8 cellular contexts compared by ENCODE assay signal in the genomic region with DNA sequence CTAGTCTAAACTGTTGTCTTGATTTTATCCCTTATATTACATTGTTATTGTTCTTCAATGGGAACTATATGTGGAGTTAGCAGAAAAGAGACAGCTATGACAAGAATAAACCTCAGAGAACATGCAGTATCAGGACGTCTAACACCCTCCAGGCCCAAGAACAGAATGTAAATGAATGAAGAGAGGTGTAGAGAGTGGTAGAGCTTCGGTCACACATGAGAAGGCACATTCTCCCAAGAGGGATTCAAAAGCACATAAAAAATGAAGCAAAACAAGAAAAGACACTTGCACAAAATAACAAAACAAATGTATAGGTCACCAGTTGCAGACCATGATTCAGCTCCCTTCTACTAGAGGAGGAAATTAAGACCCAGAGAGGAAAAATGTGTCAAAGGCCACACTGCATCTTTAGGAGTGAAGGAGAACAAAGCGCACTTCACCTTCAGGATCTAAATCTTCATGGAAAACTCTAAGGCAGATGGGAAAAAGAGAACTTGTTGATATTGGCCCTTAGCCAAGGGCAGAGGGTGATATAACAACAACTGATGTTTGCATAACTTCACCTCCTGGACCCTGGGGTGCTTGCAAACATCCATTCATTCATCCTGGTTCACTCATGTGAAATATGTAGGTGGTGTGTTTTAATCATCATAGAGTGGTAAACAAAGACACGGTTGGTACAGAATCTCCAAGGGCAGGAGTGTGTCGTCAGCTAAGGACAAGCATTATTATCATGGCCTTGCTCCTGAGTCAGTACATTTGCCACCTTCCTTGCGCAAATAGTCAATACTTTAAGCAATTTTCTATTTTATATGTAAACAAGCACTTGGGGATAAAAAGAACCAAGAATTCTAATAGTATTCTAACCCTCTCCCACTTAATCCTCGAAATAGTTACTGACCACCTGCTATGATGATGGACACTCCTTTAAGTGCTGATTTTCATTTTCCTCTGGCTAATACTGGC. TPM values are rescaled to one million over a fixed set of nuclear protein-coding genes. Genes with fewer than 3 reads are reported as not detected.
DNase-seq lines count a peak whose midpoint lies in the region; ATAC-seq and TF ChIP-seq lines count a peak whose summit lies in the region.

No MANE protein-coding gene starts in this region.

- H3K27me3 Mint-ChIP-seq in activated naive CD8-positive, alpha-beta T cell treated with anti-CD3 and anti-CD28 coated beads, Interleukin-2, amount 10 ng/mL, durations not matched to agents 7 days and 5 days, result peaks cover 5% of the 10 kb centered on the region
- no peaks in the 10 kb centered on the region for H3K27me3 Mint-ChIP-seq in activated naive CD8-positive, alpha-beta T cell treated with anti-CD3 and anti-CD28 coated beads for 36 hours
- H3K27me3 Mint-ChIP-seq in chondrocyte (ENCODE audit: low read depth), result no peaks in the 10 kb centered on the region

- DNase-seq in activated naive CD8-positive, alpha-beta T cell treated with anti-CD3 and anti-CD28 coated beads, Interleukin-2, amount 10 ng/mL, durations not matched to agents 7 days and 5 days, result no peak
- DNase-seq in activated naive CD8-positive, alpha-beta T cell treated with anti-CD3 and anti-CD28 coated beads for 36 hours, result no peak
- DNase-seq in HS-27A (ENCODE audit: low read depth), result peak; percentile 22
- DNase-seq in renal cortical epithelial cell (ENCODE audit: low read depth), result peak; percentile 92
- no peak for DNase-seq in chondrocyte (ENCODE audit: low spot score)
- no peak for DNase-seq in mesendoderm
- no peak for DNase-seq in pons (ENCODE audit: low spot score)

- POLR2A ChIA-PET in activated naive CD8-positive, alpha-beta T cell treated with anti-CD3 and anti-CD28 coated beads, Interleukin-2, amount 10 ng/mL, durations not matched to agents 7 days and 5 days (lab: Charles Lee), result no interaction called here

- no peak overlapping the region for H2BK5ac ChIP-seq in mesendoderm (ENCODE audit: low read length)

- H4K8ac ChIP-seq in mesendoderm (ENCODE audit: low read depth, low read length), result no peak overlapping the region

- H3K27ac ChIP-seq in VCaP (peak overlapping the region; percentile 66), mesendoderm (ENCODE audit: low read depth, low read length) (no peak overlapping the region)

- H3K27me3 ChIP-seq in mesendoderm (ENCODE audit: insufficient read depth, low read length, poor library complexity), result no peaks in the 10 kb centered on the region

- H3K9ac ChIP-seq in mesendoderm (ENCODE audit: low read length), result no peak overlapping the region

- H3K4me3 Mint-ChIP-seq in activated naive CD8-positive, alpha-beta T cell treated with anti-CD3 and anti-CD28 coated beads, Interleukin-2, amount 10 ng/mL, durations not matched to agents 7 days and 5 days, result no peak overlapping the region
- no peak overlapping the region for H3K4me3 Mint-ChIP-seq in activated naive CD8-positive, alpha-beta T cell treated with anti-CD3 and anti-CD28 coated beads for 36 hours
- no peak overlapping the region for H3K4me3 Mint-ChIP-seq in chondrocyte (ENCODE audit: unreplicated experiment)

- TF ChIP-seq CTCF in VCaP (conservative IDR thresholded peaks at IDR 0.05) (no peak), chondrocyte (IDR thresholded peaks at IDR 0.05) (no peak)

- H3K4me2 ChIP-seq in mesendoderm (ENCODE audit: low read length), result no peak overlapping the region

- no peak for ATAC-seq in activated naive CD8-positive, alpha-beta T cell treated with anti-CD3 and anti-CD28 coated beads, Interleukin-2, amount 10 ng/mL, durations not matched to agents 7 days and 5 days (ENCODE audit: low read depth)

- H4K5ac ChIP-seq in mesendoderm (ENCODE audit: low read length), result no peak overlapping the region

- peaks cover 4% of the 10 kb centered on the region for H3K36me3 Mint-ChIP-seq in activated naive CD8-positive, alpha-beta T cell treated with anti-CD3 and anti-CD28 coated beads, Interleukin-2, amount 10 ng/mL, durations not matched to agents 7 days and 5 days
- no peaks in the 10 kb centered on the region for H3K36me3 Mint-ChIP-seq in activated naive CD8-positive, alpha-beta T cell treated with anti-CD3 and anti-CD28 coated beads for 36 hours
- no peaks in the 10 kb centered on the region for H3K36me3 Mint-ChIP-seq in chondrocyte (ENCODE audit: low read depth)

- H3K23ac ChIP-seq in mesendoderm (ENCODE audit: low read length), result no peak overlapping the region

- H3K4me1 ChIP-seq in mesendoderm (ENCODE audit: control insufficient read depth, low read depth, low read length), result no peaks in the 10 kb centered on the region

- peaks cover 20% of the 10 kb centered on the region for H3K4me1 Mint-ChIP-seq in activated naive CD8-positive, alpha-beta T cell treated with anti-CD3 and anti-CD28 coated beads, Interleukin-2, amount 10 ng/mL, durations not matched to agents 7 days and 5 days
- peaks cover 17% of the 10 kb centered on the region for H3K4me1 Mint-ChIP-seq in activated naive CD8-positive, alpha-beta T cell treated with anti-CD3 and anti-CD28 coated beads for 36 hours
- H3K4me1 Mint-ChIP-seq in chondrocyte (ENCODE audit: low read depth), result peaks cover 23% of the 10 kb centered on the region

- no peak overlapping the region for H2AK5ac ChIP-seq in mesendoderm (ENCODE audit: low read length)

- H3K18ac ChIP-seq in mesendoderm (ENCODE audit: low read length), result no peak overlapping the region

- H3K4ac ChIP-seq in mesendoderm (ENCODE audit: low read depth, low read length), result no peak overlapping the region

- no peaks in the 10 kb centered on the region for H3K9me3 Mint-ChIP-seq in activated naive CD8-positive, alpha-beta T cell treated with anti-CD3 and anti-CD28 coated beads, Interleukin-2, amount 10 ng/mL, durations not matched to agents 7 days and 5 days
- no peaks in the 10 kb centered on the region for H3K9me3 Mint-ChIP-seq in activated naive CD8-positive, alpha-beta T cell treated with anti-CD3 and anti-CD28 coated beads for 36 hours
- H3K9me3 Mint-ChIP-seq in chondrocyte (ENCODE audit: low read depth), result no peaks in the 10 kb centered on the region

- H3K56ac ChIP-seq in mesendoderm (ENCODE audit: low read length), result no peak overlapping the region

- H2BK120ac ChIP-seq in mesendoderm (ENCODE audit: low read depth, low read length), result no peak overlapping the region

- WGBS in mesendoderm (ENCODE audit: extremely low coverage, insufficient coverage, low lambda C conversion rate), result no CpG with 5 or more reads among the region's 7 CpGs

- no peaks in the 10 kb centered on the region for H3K79me1 ChIP-seq in mesendoderm (ENCODE audit: low read length)

- peak overlapping the region; percentile 6 for H3K27ac Mint-ChIP-seq in activated naive CD8-positive, alpha-beta T cell treated with anti-CD3 and anti-CD28 coated beads, Interleukin-2, amount 10 ng/mL, durations not matched to agents 7 days and 5 days
- H3K27ac Mint-ChIP-seq in activated naive CD8-positive, alpha-beta T cell treated with anti-CD3 and anti-CD28 coated beads for 36 hours, result no peak overlapping the region
- no peak overlapping the region for H3K27ac Mint-ChIP-seq in chondrocyte (ENCODE audit: unreplicated experiment)

- no peaks in the 10 kb centered on the region for H3K36me3 ChIP-seq in mesendoderm (ENCODE audit: control insufficient read depth, insufficient read depth, low read length)

- no peak overlapping the region for H2BK15ac ChIP-seq in mesendoderm (replicated peaks; ENCODE audit: low read depth)

- H3K4me3 ChIP-seq in mesendoderm (ENCODE audit: low read length), result no peak overlapping the region

- no peaks in the 10 kb centered on the region for H3K79me2 ChIP-seq in mesendoderm (ENCODE audit: control insufficient read depth, insufficient read depth, low read length)

RNA-seq across cellular contexts. Expression of a gene that starts 8.8 kb away (rescaled TPM):
- total RNA-seq in activated naive CD8-positive, alpha-beta T cell treated with anti-CD3 and anti-CD28 coated beads, Interleukin-2, amount 10 ng/mL, durations not matched to agents 7 days and 5 days, result under 1 TPM; 0.67 to 0.79 TPM
- under 1 TPM; 0.41 to 0.80 TPM for total RNA-seq in activated naive CD8-positive, alpha-beta T cell treated with anti-CD3 and anti-CD28 coated beads for 36 hours
- total RNA-seq in renal cortical epithelial cell (1.2 and 15.5 TPM in 2 replicates), chondrocyte (7.3 to 7.9 TPM (median 7.5 TPM) in 3 replicates)
- polyA plus RNA-seq in mesendoderm (2013, experiment 1 of 2), result 0.21 TPM
- polyA plus RNA-seq in mesendoderm (2013, experiment 2 of 2), result 0.36 TPM

Comparison
In these comparisons a context has a peak if more than half of its experiments do, and no peak if none do; other contexts are left out.
1. DNase-seq: peak in HS-27A (single experiment) and renal cortical epithelial cell (single experiment); none in activated naive CD8-positive, alpha-beta T cell treated with anti-CD3 and anti-CD28 coated beads, Interleukin-2, amount 10 ng/mL, durations not matched to agents 7 days and 5 days (single experiment), activated naive CD8-positive, alpha-beta T cell treated with anti-CD3 and anti-CD28 coated beads for 36 hours (single experiment), chondrocyte (single experiment), mesendoderm (single experiment) and pons (single experiment).